ENCODE assay signal across 17 cellular contexts in genomic region chr1:230648114-230648513, GRCh38. TPM values are rescaled to one million over a fixed set of nuclear protein-coding genes. Genes with fewer than 3 reads are reported as not detected.
DNase-seq lines count a peak whose midpoint lies in the region; ATAC-seq, FAIRE-seq and TF ChIP-seq lines count a peak whose summit lies in the region.
"Had no signal": no experiment of that assay in that cellular context is flagged by ENCODE, and none has a peak within 500 bp of the region (broad histone marks: within the 10 kb centered on the region; RNA-seq: fewer than 3 reads in every experiment).

No MANE protein-coding gene starts in this region.

- no peaks in the 10 kb centered on the region for H3K27me3 ChIP-seq in WERI-Rb-1 (ENCODE audit: insufficient read depth, low read depth, severe bottlenecking)

- H3K27ac ChIP-seq in WERI-Rb-1, result no peak overlapping the region
- H3K27ac ChIP-seq: HL-60 had no signal

- 0 out of 2 replicates have a peak, but pooled peaks cover 6% of the 10 kb centered on the region for H3K36me3 ChIP-seq in WERI-Rb-1

- H3K4me3 ChIP-seq in WERI-Rb-1 (ENCODE audit: low read depth, low read length), result no peak overlapping the region

- no peak for DNase-seq in left ventricle myocardium superior
- no peak for DNase-seq in cardiac septum (ENCODE audit: low spot score)
- DNase-seq in RPMI8226, result peak; percentile 77
- no peak for DNase-seq in WERI-Rb-1
- DNase-seq in NCI-H1436 treated with DMSO at 0.1 percent for 48 hours (lab: John Stamatoyannopoulos, UW), result no peak
- DNase-seq in NCI-H748 (lab: John Stamatoyannopoulos, UW; ENCODE audit: unreplicated experiment), result no peak
- DNase-seq: C1 segment of cervical spinal cord; CD4-positive, alpha-beta T cell; DMS79; HCEC 1CT; HFFc6; IMR-90 had no signal

- ATAC-seq in left ventricle myocardium superior, result peak; percentile 35
- ATAC-seq in HG02885 (IDR thresholded peaks at IDR 0.05; ENCODE audit: poor library complexity, unreplicated experiment), result no peak

- intact Hi-C loops in left ventricle myocardium superior (cut with micrococcal nuclease) (no loop called here), cardiac septum (cut with DNase I) (loop anchor here (10.0 kb wide), 1 partner anchor 267 kb away; no protein-coding TSS in a partner anchor)

- no peak for TF ChIP-seq CTCF in WERI-Rb-1 (IDR thresholded peaks at IDR 0.05; ENCODE audit: low read depth, low read length)

- peaks cover 2% of the 10 kb centered on the region for H3K9me3 ChIP-seq in WERI-Rb-1 (ENCODE audit: severe bottlenecking)

- peak; percentile 38 for FAIRE-seq in islet of Langerhans (lab: Jason Lieb, UNC)
- FAIRE-seq: G401.6, GM12891 had no signal

RNA-seq across cellular contexts. Expression of gene COG2, which starts 5.8 kb away (rescaled TPM):
- total RNA-seq in left ventricle myocardium superior, result 34.3 TPM
- 19.4 TPM for total RNA-seq in cardiac septum
